ENCODE assay signal across 12 cellular contexts in the genomic region with DNA sequence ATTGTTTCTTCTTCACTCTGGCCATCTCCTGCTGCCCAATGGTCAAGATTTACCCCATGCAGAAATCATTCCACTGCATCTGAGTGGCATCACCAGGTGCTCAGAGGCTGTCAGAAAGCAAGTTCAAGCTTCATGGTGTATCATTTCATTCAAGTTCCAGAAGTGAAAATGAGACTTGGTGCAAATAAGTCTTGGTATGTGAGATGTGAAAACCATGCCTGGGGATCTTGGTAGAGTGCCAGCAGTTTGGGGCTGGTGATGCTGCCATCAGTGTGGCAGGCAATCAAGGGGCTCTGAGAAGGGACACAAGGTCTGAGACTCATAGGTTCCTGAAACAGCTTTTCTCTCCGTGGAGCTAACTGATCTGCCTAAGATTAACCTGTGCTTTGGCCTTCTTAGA. TPM values are rescaled to one million over a fixed set of nuclear protein-coding genes. Genes with fewer than 3 reads are reported as not detected.
DNase-seq lines count a peak whose midpoint lies in the region; ATAC-seq, FAIRE-seq and TF ChIP-seq lines count a peak whose summit lies in the region.
"Had no signal": no experiment of that assay in that cellular context is flagged by ENCODE, and none has a peak within 500 bp of the region (broad histone marks: within the 10 kb centered on the region; RNA-seq: fewer than 3 reads in every experiment).

No MANE protein-coding gene starts in this region.

- no peaks in the 10 kb centered on the region for H3K27me3 ChIP-seq in SJCRH30
- no peaks in the 10 kb centered on the region for H3K27me3 ChIP-seq in prostate gland (replicated peaks; ENCODE audit: insufficient read depth)

- H3K4me3 ChIP-seq in SJCRH30 (no peak overlapping the region), prostate gland (no peak overlapping the region)

- H3K9me3 Mint-ChIP-seq in activated naive CD4-positive, alpha-beta T cell treated with anti-CD3 and anti-CD28 coated beads, Interleukin-2, amount 10 ng/mL, durations not matched to agents 7 days and 5 days, result peaks cover 3% of the 10 kb centered on the region

- H3K27ac ChIP-seq in SJCRH30, result peak overlapping the region; percentile 27
- H3K27ac ChIP-seq in prostate gland, result no peak overlapping the region

- no peak for FAIRE-seq in RCC 7860 (lab: Jason Lieb, UNC)
- FAIRE-seq: endothelial cell of umbilical vein, TTC549 had no signal

- peaks cover 4% of the 10 kb centered on the region for H3K36me3 Mint-ChIP-seq in activated naive CD4-positive, alpha-beta T cell treated with anti-CD3 and anti-CD28 coated beads, Interleukin-2, amount 10 ng/mL, durations not matched to agents 7 days and 5 days

- H3K36me3 ChIP-seq in SJCRH30 (no peaks in the 10 kb centered on the region), prostate gland (no peaks in the 10 kb centered on the region)

- peak overlapping the region; percentile 45 for H3K4me3 Mint-ChIP-seq in activated naive CD4-positive, alpha-beta T cell treated with anti-CD3 and anti-CD28 coated beads, Interleukin-2, amount 10 ng/mL, durations not matched to agents 7 days and 5 days

- CTCF ChIA-PET in activated naive CD4-positive, alpha-beta T cell treated with anti-CD3 and anti-CD28 coated beads, Interleukin-2, amount 10 ng/mL, durations not matched to agents 7 days and 5 days (lab: Charles Lee), result interaction anchor here (1.0 to 6.7 kb wide), 5 partner anchors 9 to 69 kb away, joined by 5 to 39 read pairs (median 12); no protein-coding TSS in a partner anchor

- H3K27ac Mint-ChIP-seq in activated naive CD4-positive, alpha-beta T cell treated with anti-CD3 and anti-CD28 coated beads, Interleukin-2, amount 10 ng/mL, durations not matched to agents 7 days and 5 days, result peak overlapping the region; percentile 91

- no peak for TF ChIP-seq CTCF in prostate gland (IDR thresholded peaks at IDR 0.05)

- H3K9me3 ChIP-seq in SJCRH30 (replicated peaks) (no peaks in the 10 kb centered on the region), prostate gland (no peaks in the 10 kb centered on the region)

- no peaks in the 10 kb centered on the region for H3K27me3 Mint-ChIP-seq in activated naive CD4-positive, alpha-beta T cell treated with anti-CD3 and anti-CD28 coated beads, Interleukin-2, amount 10 ng/mL, durations not matched to agents 7 days and 5 days

- intact Hi-C loops in prostate gland (cut with DNase I), result no loop called here

- peak; percentile 85 for ATAC-seq in GM19025 (IDR thresholded peaks at IDR 0.05; ENCODE audit: low read depth, unreplicated experiment)
- ATAC-seq: left lobe of liver had no signal

- TF ChIP-seq POLR2A in prostate gland (IDR thresholded peaks at IDR 0.05), result no peak

- H3K4me1 Mint-ChIP-seq in activated naive CD4-positive, alpha-beta T cell treated with anti-CD3 and anti-CD28 coated beads, Interleukin-2, amount 10 ng/mL, durations not matched to agents 7 days and 5 days, result peaks cover 92% of the 10 kb centered on the region

- peaks cover 12% of the 10 kb centered on the region for H3K4me1 ChIP-seq in SJCRH30
- no peaks in the 10 kb centered on the region for H3K4me1 ChIP-seq in prostate gland (replicated peaks)

- 52% methylated on average over 1 of the region's 1 CpG for WGBS in prostate gland

- peak; percentile 79 to 91 for DNase-seq in SJCRH30
- DNase-seq in activated naive CD4-positive, alpha-beta T cell treated with anti-CD3 and anti-CD28 coated beads, Interleukin-2, amount 10 ng/mL, durations not matched to agents 7 days and 5 days, result peak; percentile 55
- DNase-seq in stimulated activated CD4-positive, alpha-beta T cell treated with anti-CD3 and anti-CD28 coated beads, Interleukin-4, amount 100 ng/mL, for 48 hours (ENCODE audit: low read depth in 2 of 2), result peak; percentile 74 to 79
- no peak for DNase-seq in HPDE6-E6E7 (ENCODE audit: extremely low spot score)
- no peak for DNase-seq in RCC 7860 (ENCODE audit: low spot score)
- DNase-seq in prostate gland (ENCODE audit: low spot score), result no peak
- DNase-seq in globus pallidus (ENCODE audit: low spot score), result no peak
- DNase-seq: NCI-H2029 treated with DMSO at 0.1 percent for 48 hours had no signal

RNA-seq across cellular contexts. Expression of a gene that starts 52.0 kb away (rescaled TPM):
- not detected in 2 replicates for total RNA-seq in SJCRH30 (2014; rRNA removed; shearing (Covaris generic))
- total RNA-seq in prostate gland, result 1 to 10 TPM in 1 of 2 donors, under 1 TPM in 1; 0.57 to 1.3 TPM
- total RNA-seq: endothelial cell of umbilical vein had no signal

Comparison
In these comparisons a context has a peak if more than half of its experiments do, and no peak if none do; other contexts are left out.
1. DNase-seq: peak in SJCRH30 (2 of 2), activated naive CD4-positive, alpha-beta T cell treated with anti-CD3 and anti-CD28 coated beads, Interleukin-2, amount 10 ng/mL, durations not matched to agents 7 days and 5 days (single experiment) and stimulated activated CD4-positive, alpha-beta T cell treated with anti-CD3 and anti-CD28 coated beads, Interleukin-4, amount 100 ng/mL, for 48 hours (2 of 2); none in HPDE6-E6E7 (single experiment), RCC 7860 (single experiment), prostate gland (single experiment) and globus pallidus (single experiment).